ENCODE assay signal across 10 cellular contexts in the genomic region with DNA sequence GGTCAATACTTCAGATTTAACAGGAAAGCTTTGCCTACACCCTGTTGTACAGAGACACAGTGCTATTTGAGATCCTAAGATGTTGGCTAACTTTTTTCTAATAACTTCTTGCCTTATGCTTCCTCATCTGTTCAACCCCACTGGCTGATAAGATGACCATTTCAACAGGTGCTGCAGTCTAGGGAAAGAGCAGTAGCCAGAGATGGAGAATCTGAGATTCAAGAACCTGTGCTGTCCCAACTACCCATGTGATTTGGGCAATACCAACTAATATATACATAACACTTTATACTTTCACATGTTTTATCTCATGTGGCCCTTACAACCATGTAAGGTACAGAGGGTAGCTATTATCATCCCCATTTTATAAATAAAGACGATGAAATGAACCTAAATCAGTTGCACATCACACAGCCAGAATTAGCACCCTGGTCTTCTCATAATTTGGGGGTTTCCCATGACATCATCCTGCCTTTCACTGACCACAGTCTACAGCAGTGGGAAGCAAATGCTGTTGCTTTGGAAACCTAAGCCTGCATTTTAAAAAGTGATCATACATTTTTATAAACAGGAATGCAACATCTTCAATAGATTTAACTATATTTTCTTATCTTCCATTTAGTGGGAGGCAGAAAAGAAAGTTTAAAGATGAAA. TPM values are rescaled to one million over a fixed set of nuclear protein-coding genes. Genes with fewer than 3 reads are reported as not detected.
A peak's percentile ranks its signal among the peaks of the same experiment; 100 is the strongest.
DNase-seq lines count a peak whose midpoint lies in the region; ATAC-seq and TF ChIP-seq lines count a peak whose summit lies in the region.
"Had no signal": no experiment of that assay in that cellular context is flagged by ENCODE, and none has a peak within 500 bp of the region (broad histone marks: within the 10 kb centered on the region; RNA-seq: fewer than 3 reads in every experiment).

No MANE protein-coding gene starts in this region.

- H3K27me3 ChIP-seq in adrenal gland = no peaks in the 10 kb centered on the region
- peaks cover 4% of the 10 kb centered on the region for H3K27me3 ChIP-seq in CD4-positive, alpha-beta T cell (ENCODE audit: control insufficient read depth, insufficient read depth, low read length)

- 81 to 100% (median 84%) methylated on average over 1 of the region's 1 CpG for WGBS in adrenal gland, 4 donors

- H3K4me1 ChIP-seq in adrenal gland (replicated peaks in 1 of 2) = no peaks in the 10 kb centered on the region

- peaks cover 0 to 15% (median 8%) of the 10 kb centered on the region in 5 donors for H3K27me3 Mint-ChIP-seq in naive thymus-derived CD8-positive, alpha-beta T cell
- peaks cover 14% of the 10 kb centered on the region for H3K27me3 Mint-ChIP-seq in CD4-positive, alpha-beta T cell

- intact Hi-C loops in adrenal gland (cut with DNase I) = no loop called here
- intact Hi-C loops in CD4-positive, alpha-beta T cell (cut with DNase I, micrococcal nuclease) = no loop called here

- H3K36me3 Mint-ChIP-seq in naive thymus-derived CD8-positive, alpha-beta T cell = no peaks in the 10 kb centered on the region
- no peaks in the 10 kb centered on the region for H3K36me3 Mint-ChIP-seq in CD4-positive, alpha-beta T cell (ENCODE audit: low read depth)
- H3K36me3 Mint-ChIP-seq: activated naive CD4-positive, alpha-beta T cell treated with anti-CD3 and anti-CD28 coated beads, Interleukin-2, amount 50 U/mL, for 24 hours had no signal

- peaks cover 0 to 4% of the 10 kb centered on the region in 2 donors for H3K36me3 ChIP-seq in adrenal gland (replicated peaks in 1 of 2)

- H3K4me3 ChIP-seq in adrenal gland = no peak overlapping the region
- H3K4me3 ChIP-seq: SK-N-MC had no signal

- TF ChIP-seq POLR2A in adrenal gland (IDR thresholded peaks at IDR 0.05) = no peak

- CTCF ChIA-PET in CD4-positive, alpha-beta T cell (lab: Charles Lee) = no interaction called here

- H3K9me3 ChIP-seq in adrenal gland (replicated peaks in 1 of 3) = no peaks in the 10 kb centered on the region
- H3K9me3 ChIP-seq in CD4-positive, alpha-beta T cell (ENCODE audit: control insufficient read depth, low read length) = no peaks in the 10 kb centered on the region

- no peak overlapping the region for H3K4me3 Mint-ChIP-seq in naive thymus-derived CD8-positive, alpha-beta T cell
- no peak overlapping the region for H3K4me3 Mint-ChIP-seq in CD4-positive, alpha-beta T cell
- H3K4me3 Mint-ChIP-seq: activated naive CD4-positive, alpha-beta T cell treated with anti-CD3 and anti-CD28 coated beads, Interleukin-2, amount 50 U/mL, for 24 hours; nephron had no signal

- no peak for TF ChIP-seq CTCF in adrenal gland (IDR thresholded peaks at IDR 0.05)
- TF ChIP-seq CTCF in CD4-positive, alpha-beta T cell (IDR thresholded peaks at IDR 0.05) = no peak

- no peaks in the 10 kb centered on the region for H3K9me3 Mint-ChIP-seq in naive thymus-derived CD8-positive, alpha-beta T cell
- H3K9me3 Mint-ChIP-seq in CD4-positive, alpha-beta T cell = no peaks in the 10 kb centered on the region
- H3K9me3 Mint-ChIP-seq: activated naive CD4-positive, alpha-beta T cell treated with anti-CD3 and anti-CD28 coated beads, Interleukin-2, amount 50 U/mL, for 24 hours; nephron had no signal

- H3K27ac ChIP-seq in adrenal gland = no peak overlapping the region
- no peak overlapping the region for H3K27ac ChIP-seq in CD4-positive, alpha-beta T cell (ENCODE audit: low read depth, low read length)
- H3K27ac ChIP-seq: SK-N-MC had no signal

- no peaks in the 10 kb centered on the region for H3K4me1 Mint-ChIP-seq in naive thymus-derived CD8-positive, alpha-beta T cell
- no peaks in the 10 kb centered on the region for H3K4me1 Mint-ChIP-seq in CD4-positive, alpha-beta T cell (ENCODE audit: low read depth)
- H3K4me1 Mint-ChIP-seq: activated naive CD4-positive, alpha-beta T cell treated with anti-CD3 and anti-CD28 coated beads, Interleukin-2, amount 50 U/mL, for 24 hours had no signal

- ATAC-seq in GM19035 (IDR thresholded peaks at IDR 0.05; ENCODE audit: unreplicated experiment) (peak; percentile 95), HG02610 (IDR thresholded peaks at IDR 0.05; ENCODE audit: unreplicated experiment) (peak; percentile 92), HG03565 (IDR thresholded peaks at IDR 0.05; ENCODE audit: unreplicated experiment) (peak; percentile 96)
- peak; percentile 39 to 62 for ATAC-seq in naive thymus-derived CD8-positive, alpha-beta T cell
- no peak for ATAC-seq in CD4-positive, alpha-beta T cell (ENCODE audit: poor library complexity)

- no peak for DNase-seq in naive thymus-derived CD8-positive, alpha-beta T cell
- no peak for DNase-seq in adrenal gland
- no peak for DNase-seq in NOMO-1 treated with dmso at 0.1 percent for 144 hours (lab: John Stamatoyannopoulos, UW; ENCODE audit: unreplicated experiment)
- DNase-seq in CD4-positive, alpha-beta T cell = no peak

- H3K27ac Mint-ChIP-seq in naive thymus-derived CD8-positive, alpha-beta T cell = no peak overlapping the region
- no peak overlapping the region for H3K27ac Mint-ChIP-seq in CD4-positive, alpha-beta T cell
- H3K27ac Mint-ChIP-seq: activated naive CD4-positive, alpha-beta T cell treated with anti-CD3 and anti-CD28 coated beads, Interleukin-2, amount 50 U/mL, for 24 hours; nephron had no signal

- POLR2A ChIA-PET in naive thymus-derived CD8-positive, alpha-beta T cell (lab: Charles Lee) = no interaction called here
- POLR2A ChIA-PET in CD4-positive, alpha-beta T cell (lab: Charles Lee) = no interaction called here

RNA-seq across cellular contexts. Expression of a gene that starts 9.7 kb away (rescaled TPM):
- under 1 TPM; 0.30 to 0.47 TPM for total RNA-seq in naive thymus-derived CD8-positive, alpha-beta T cell
- polyA plus RNA-seq in naive thymus-derived CD8-positive, alpha-beta T cell = under 1 TPM in 2 of 3 donors, not detected in 1; 0.15 to 0.82 TPM
- 10 to 100 TPM; 11.1 to 42.0 (median 25.6) TPM for total RNA-seq in adrenal gland
- polyA plus RNA-seq in adrenal gland = 10 to 100 TPM; 10.9 to 20.4 (median 16.2) TPM
- total RNA-seq in CD4-positive, alpha-beta T cell = under 1 TPM; 0.19 to 0.81 TPM

RNA-seq across cellular contexts. Expression of a gene that starts 11.6 kb away (rescaled TPM):
- 10 to 100 TPM; 14.9 to 15.3 TPM for total RNA-seq in naive thymus-derived CD8-positive, alpha-beta T cell
- polyA plus RNA-seq in naive thymus-derived CD8-positive, alpha-beta T cell = 10 to 100 TPM; 16.7 to 21.4 (median 19.8) TPM
- 10 to 100 TPM; 17.8 to 49.8 (median 23.3) TPM for total RNA-seq in adrenal gland
- polyA plus RNA-seq in adrenal gland = 10 to 100 TPM in 1 of 3 donors, 1 to 10 TPM in 2; 4.4 to 20.6 (median 7.0) TPM
- total RNA-seq in CD4-positive, alpha-beta T cell = 10 to 100 TPM; 12.5 to 14.4 TPM

Comparison
In these comparisons a context has a peak if more than half of its experiments do, and no peak if none do; other contexts are left out.
1. RNA of a gene that starts 9.7 kb away (total RNA-seq): 11.1 to 42.0 TPM in adrenal gland; 0.19 to 0.81 TPM in CD4-positive, alpha-beta T cell and 0.30 to 0.47 TPM in naive thymus-derived CD8-positive, alpha-beta T cell; every median in the first group is over 4 times any median in the second.